In the genomic region with DNA sequence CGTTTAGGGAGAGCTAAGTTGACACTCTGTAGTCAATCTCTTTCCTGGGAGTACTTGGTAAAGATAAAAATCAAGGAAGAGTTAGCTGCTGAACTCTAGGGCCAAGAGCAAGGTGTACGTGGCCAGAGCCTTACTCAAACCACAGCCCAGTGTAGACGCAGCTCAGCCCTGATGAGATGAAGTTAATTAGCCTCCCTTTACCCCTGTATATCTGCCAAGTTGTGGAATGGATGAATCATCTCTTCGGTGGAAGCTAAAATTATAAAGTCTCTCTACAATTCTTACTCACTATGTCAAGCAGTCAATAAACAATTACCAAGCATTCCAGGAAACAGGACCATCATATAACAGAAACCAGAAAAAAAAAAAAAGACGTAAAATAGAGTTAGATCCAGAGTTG, we compare ENCODE assay signal across 20 cellular contexts.
DNase-seq lines count a peak whose midpoint lies in the region; ATAC-seq and TF ChIP-seq lines count a peak whose summit lies in the region.
"Had no signal": no experiment of that assay in that cellular context is flagged by ENCODE, and none has a peak within 500 bp of the region (broad histone marks: within the 10 kb centered on the region; RNA-seq: fewer than 3 reads in every experiment).

No MANE protein-coding gene starts in this region.

- H3K36me3 Mint-ChIP-seq in activated T-cell treated with anti-CD3 and anti-CD28 coated beads, Interleukin-2, amount 50 U/mL, for 72 hours (ENCODE audit: insufficient read depth in 2 of 2): no peaks in the 10 kb centered on the region
- H3K36me3 Mint-ChIP-seq in stimulated activated effector memory CD8-positive, alpha-beta T cell treated with anti-CD3 and anti-CD28 coated beads, Interleukin-12 subunit alpha, Interleukin-12 subunit beta, amount 100 ng/mL, for 72 hours: no peaks in the 10 kb centered on the region
- H3K36me3 Mint-ChIP-seq: naive thymus-derived CD8-positive, alpha-beta T cell had no signal

- no peaks in the 10 kb centered on the region for H3K79me2 ChIP-seq in PC-3 (ENCODE audit: low read length)

- no peak overlapping the region for H3K4me3 ChIP-seq in PC-3 (ENCODE audit: low read length)
- H3K4me3 ChIP-seq: SJCRH30, tibial nerve had no signal

- H3K9me3 Mint-ChIP-seq in activated T-cell treated with anti-CD3 and anti-CD28 coated beads, Interleukin-2, amount 50 U/mL, for 72 hours: no peaks in the 10 kb centered on the region
- H3K9me3 Mint-ChIP-seq in stimulated activated effector memory CD8-positive, alpha-beta T cell treated with anti-CD3 and anti-CD28 coated beads, Interleukin-12 subunit alpha, Interleukin-12 subunit beta, amount 100 ng/mL, for 72 hours: peaks cover 10% of the 10 kb centered on the region
- H3K9me3 Mint-ChIP-seq: activated CD4-positive, alpha-beta T cell treated with anti-CD3 and anti-CD28 coated beads, Interleukin-2, amount 10 ng/mL, durations not matched to agents 7 days and 5 days; activated T-helper 1 cell treated with anti-CD3 and anti-CD28 coated beads, Interleukin-12 subunit alpha, Interleukin-12 subunit beta, Interleukin-2, Interleukin-4 antibody, amounts not matched to agents 30 ng/mL and 10 ng/mL and 1 ng/mL, durations not matched to agents 14 hours and 24 hours and 36 hours; IgD-negative memory B cell had no signal

- no peaks in the 10 kb centered on the region for H3F3A ChIP-seq in PC-3 (ENCODE audit: low read length, unreplicated experiment)

- H3K4me2 ChIP-seq in PC-3 (ENCODE audit: low read length): no peak overlapping the region

- H3K27ac ChIP-seq in PC-3 (ENCODE audit: low read length): no peak overlapping the region
- no peak overlapping the region for H3K27ac ChIP-seq in epithelial cell of prostate
- H3K27ac ChIP-seq: SJCRH30, tibial nerve had no signal

- peak in 1 of 2 donors; percentile 7 for DNase-seq in activated T-cell treated with anti-CD3 and anti-CD28 coated beads, Interleukin-2, amount 50 U/mL, for 72 hours
- DNase-seq in activated T-cell treated with anti-CD3 and anti-CD28 coated beads for 4 hours (no peak), PC-3 (peak; percentile 67), epithelial cell of prostate (ENCODE audit: low read depth, low spot score) (peak; percentile 40), HuH-7.5 (ENCODE audit: low spot score) (no peak), SIG-M5 treated with dmso at 0.1 percent for 504 hours (lab: John Stamatoyannopoulos, UW; ENCODE audit: unreplicated experiment) (no peak)
- no peak for DNase-seq in stimulated activated effector memory CD8-positive, alpha-beta T cell treated with anti-CD3 and anti-CD28 coated beads, Interleukin-12 subunit alpha, Interleukin-12 subunit beta, amount 100 ng/mL, for 72 hours (ENCODE audit: low spot score in 2 of 2)
- DNase-seq in activated CD8-positive, alpha-beta memory T cell treated with anti-CD3 and anti-CD28 coated beads, Interleukin-2, amount 50 U/mL, for 48 hours: no peak
- DNase-seq: activated CD4-positive, alpha-beta T cell treated with anti-CD3 and anti-CD28 coated beads, Interleukin-2, amount 10 ng/mL, durations not matched to agents 7 days and 5 days; amniotic stem cell; left ventricle myocardium superior; naive thymus-derived CD8-positive, alpha-beta T cell; NCI-H1105; NCI-H345; SJCRH30; T-helper 9 cell had no signal

- no peaks in the 10 kb centered on the region for H3K9me2 ChIP-seq in PC-3 (replicated peaks; ENCODE audit: low read length)

- H3K4me1 ChIP-seq in PC-3 (ENCODE audit: insufficient read depth, low read length): peaks cover 10% of the 10 kb centered on the region
- H3K4me1 ChIP-seq: SJCRH30, tibial nerve had no signal

- TF ChIP-seq CTCF in PC-3 (conservative IDR thresholded peaks at IDR 0.05; ENCODE audit: low read depth, low read length): no peak

- BruUV-seq in PC-3 (replicated peaks; lab: Mats Ljungman, UMichigan): no TSS peak

- no peak overlapping the region for H3K9ac ChIP-seq in PC-3 (ENCODE audit: low read length)

- ATAC-seq in activated T-cell treated with anti-CD3 and anti-CD28 coated beads, Interleukin-2, amount 50 U/mL, for 72 hours (replicated peaks in 1 of 2): peak; percentile 72 to 90
- ATAC-seq in PC-3: peak; percentile 98
- peak; percentile 88 for ATAC-seq in stimulated activated effector memory CD8-positive, alpha-beta T cell treated with anti-CD3 and anti-CD28 coated beads, Interleukin-12 subunit alpha, Interleukin-12 subunit beta, amount 100 ng/mL, for 72 hours
- ATAC-seq: esophagus mucosa; left ventricle myocardium superior; naive thymus-derived CD8-positive, alpha-beta T cell had no signal

- peak overlapping the region in 1 of 2 donors; percentile 57 for H3K4me3 Mint-ChIP-seq in activated T-cell treated with anti-CD3 and anti-CD28 coated beads, Interleukin-2, amount 50 U/mL, for 72 hours
- H3K4me3 Mint-ChIP-seq in stimulated activated effector memory CD8-positive, alpha-beta T cell treated with anti-CD3 and anti-CD28 coated beads, Interleukin-12 subunit alpha, Interleukin-12 subunit beta, amount 100 ng/mL, for 72 hours: no peak overlapping the region
- H3K4me3 Mint-ChIP-seq: activated CD4-positive, alpha-beta T cell treated with anti-CD3 and anti-CD28 coated beads, Interleukin-2, amount 10 ng/mL, durations not matched to agents 7 days and 5 days; activated T-helper 1 cell treated with anti-CD3 and anti-CD28 coated beads, Interleukin-12 subunit alpha, Interleukin-12 subunit beta, Interleukin-2, Interleukin-4 antibody, amounts not matched to agents 30 ng/mL and 10 ng/mL and 1 ng/mL, durations not matched to agents 14 hours and 24 hours and 36 hours; IgD-negative memory B cell; naive thymus-derived CD8-positive, alpha-beta T cell had no signal

- H3K9me3 ChIP-seq in PC-3 (ENCODE audit: low read length): no peaks in the 10 kb centered on the region
- H3K9me3 ChIP-seq: SJCRH30, tibial nerve had no signal

- no peaks in the 10 kb centered on the region for H3K27me3 ChIP-seq in PC-3 (ENCODE audit: low read length)
- H3K27me3 ChIP-seq: SJCRH30, tibial nerve had no signal

- H3K27me3 Mint-ChIP-seq in activated T-cell treated with anti-CD3 and anti-CD28 coated beads, Interleukin-2, amount 50 U/mL, for 72 hours (ENCODE audit: low read depth): no peaks in the 10 kb centered on the region
- H3K27me3 Mint-ChIP-seq: IgD-negative memory B cell had no signal

- no peak overlapping the region for H2AFZ ChIP-seq in PC-3 (ENCODE audit: low read length)

- no peaks in the 10 kb centered on the region for H3K36me3 ChIP-seq in PC-3 (ENCODE audit: low read depth, low read length)
- H3K36me3 ChIP-seq: SJCRH30, tibial nerve had no signal

- peak overlapping the region; percentile 52 for H3K27ac Mint-ChIP-seq in activated T-cell treated with anti-CD3 and anti-CD28 coated beads, Interleukin-2, amount 50 U/mL, for 72 hours
- H3K27ac Mint-ChIP-seq in stimulated activated effector memory CD8-positive, alpha-beta T cell treated with anti-CD3 and anti-CD28 coated beads, Interleukin-12 subunit alpha, Interleukin-12 subunit beta, amount 100 ng/mL, for 72 hours: no peak overlapping the region
- H3K27ac Mint-ChIP-seq: activated CD4-positive, alpha-beta T cell treated with anti-CD3 and anti-CD28 coated beads, Interleukin-2, amount 10 ng/mL, durations not matched to agents 7 days and 5 days; activated T-helper 1 cell treated with anti-CD3 and anti-CD28 coated beads, Interleukin-12 subunit alpha, Interleukin-12 subunit beta, Interleukin-2, Interleukin-4 antibody, amounts not matched to agents 30 ng/mL and 10 ng/mL and 1 ng/mL, durations not matched to agents 14 hours and 24 hours and 36 hours; IgD-negative memory B cell; naive thymus-derived CD8-positive, alpha-beta T cell had no signal

- POLR2A ChIA-PET in PC-3 (lab: Charles Lee; ENCODE audit: unreplicated experiment): interaction anchor here (0.6 kb wide), 1 partner anchor 567 kb away, joined by 4 read pairs; no protein-coding TSS in a partner anchor

- CTCF ChIA-PET in PC-3 (lab: Charles Lee): no interaction called here

- intact Hi-C loops in PC-3 (cut with micrococcal nuclease): no loop called here

- no peaks in the 10 kb centered on the region for H3K4me1 Mint-ChIP-seq in activated T-cell treated with anti-CD3 and anti-CD28 coated beads, Interleukin-2, amount 50 U/mL, for 72 hours (ENCODE audit: low read depth)
- no peaks in the 10 kb centered on the region for H3K4me1 Mint-ChIP-seq in stimulated activated effector memory CD8-positive, alpha-beta T cell treated with anti-CD3 and anti-CD28 coated beads, Interleukin-12 subunit alpha, Interleukin-12 subunit beta, amount 100 ng/mL, for 72 hours
- H3K4me1 Mint-ChIP-seq: activated CD4-positive, alpha-beta T cell treated with anti-CD3 and anti-CD28 coated beads, Interleukin-2, amount 10 ng/mL, durations not matched to agents 7 days and 5 days; IgD-negative memory B cell; naive thymus-derived CD8-positive, alpha-beta T cell had no signal

- H4K20me1 ChIP-seq in PC-3 (ENCODE audit: low read length): no peaks in the 10 kb centered on the region

Comparison
In these comparisons a context has a peak if more than half of its experiments do, and no peak if none do; other contexts are left out.
1. DNase-seq: peak in PC-3 (single experiment) and epithelial cell of prostate (single experiment); none in activated T-cell treated with anti-CD3 and anti-CD28 coated beads for 4 hours (single experiment), stimulated activated effector memory CD8-positive, alpha-beta T cell treated with anti-CD3 and anti-CD28 coated beads, Interleukin-12 subunit alpha, Interleukin-12 subunit beta, amount 100 ng/mL, for 72 hours (0 of 2), HuH-7.5 (single experiment), activated CD8-positive, alpha-beta memory T cell treated with anti-CD3 and anti-CD28 coated beads, Interleukin-2, amount 50 U/mL, for 48 hours (single experiment) and SIG-M5 treated with dmso at 0.1 percent for 504 hours (single experiment).
2. Peak in every context shown above with its lines, with median percentiles within 50 percentile points of each other: ATAC-seq.